1 cellular context compared by ENCODE assay signal in genomic region chr6:166313255-166314070, GRCh38.
TF ChIP-seq lines count a peak whose summit lies in the region.

No MANE protein-coding gene starts in this region.

TF ChIP-seq in K562, 482 proteins besides CTCF, POLR2A, EP300 and RAD21 (continued from another document and continues in another):
- no peak for TF ChIP-seq ZBTB11 (CRISPR knock-in tag; IDR thresholded peaks at IDR 0.05)
- no peak for TF ChIP-seq ARID1B (IDR thresholded peaks at IDR 0.05)
- TF ChIP-seq SMARCA4 (IDR thresholded peaks at IDR 0.05) = peak; percentile 55; the same call in 1 of the 2 replicates
- no peak for TF ChIP-seq ESRRA (IDR thresholded peaks at IDR 0.05; ENCODE audit: borderline replicate concordance, low read depth)
- no peak for TF ChIP-seq SUPT5H (IDR thresholded peaks at IDR 0.05)
- no peak for TF ChIP-seq TEAD4 (IDR thresholded peaks at IDR 0.05; ENCODE audit: low read length)
- no peak for TF ChIP-seq TEAD4 (CRISPR knock-in tag; IDR thresholded peaks at IDR 0.05; ENCODE audit: borderline replicate concordance)
- TF ChIP-seq EGR1 (conservative IDR thresholded peaks at IDR 0.05) = no peak
- no peak for TF ChIP-seq ATF1 (CRISPR knock-in tag; IDR thresholded peaks at IDR 0.05)
- 0 out of 2 replicates have a peak, but pooled peaks have one; percentile 17 for TF ChIP-seq ATF1 (tag; IDR thresholded peaks at IDR 0.05)
- TF ChIP-seq ZNF695 (CRISPR knock-in tag; IDR thresholded peaks at IDR 0.05) = no peak
- no peak for TF ChIP-seq ZNF445 (CRISPR knock-in tag; IDR thresholded peaks at IDR 0.05; ENCODE audit: low read depth)
- TF ChIP-seq ZNF280A (IDR thresholded peaks at IDR 0.05; ENCODE audit: low read depth, partially characterized antibody) = no peak
- TF ChIP-seq TRIM24 (IDR thresholded peaks at IDR 0.05) = 0 out of 4 replicates have a peak, but pooled peaks of 1 of the 2 experiments have one; percentile 3
- no peak for TF ChIP-seq SFPQ (IDR thresholded peaks at IDR 0.05; ENCODE audit: low read depth, low read length)
- TF ChIP-seq RHOXF2B (CRISPR knock-in tag; conservative IDR thresholded peaks at IDR 0.05) = no peak
- TF ChIP-seq ZKSCAN1 (IDR thresholded peaks at IDR 0.05; ENCODE audit: low read depth, low read length) = no peak
- no peak for TF ChIP-seq ZNF311 (CRISPR knock-in tag; IDR thresholded peaks at IDR 0.05)
- no peak for TF ChIP-seq PBX2 (CRISPR knock-in tag; IDR thresholded peaks at IDR 0.05; ENCODE audit: low read depth)
- no peak for TF ChIP-seq PBX2 (tag; conservative IDR thresholded peaks at IDR 0.05; ENCODE audit: low read depth)
- TF ChIP-seq MEIS2 (IDR thresholded peaks at IDR 0.05; ENCODE audit: partially characterized antibody) = no peak
- TF ChIP-seq ZNF324 (CRISPR knock-in tag; IDR thresholded peaks at IDR 0.05) = no peak
- no peak for TF ChIP-seq ZNF561 (CRISPR knock-in tag; conservative IDR thresholded peaks at IDR 0.05)
- no peak for TF ChIP-seq SRF (CRISPR knock-in tag; IDR thresholded peaks at IDR 0.05)
- no peak for TF ChIP-seq HSF4 (CRISPR knock-in tag; IDR thresholded peaks at IDR 0.05; ENCODE audit: borderline replicate concordance)
- TF ChIP-seq, protein P1, sequence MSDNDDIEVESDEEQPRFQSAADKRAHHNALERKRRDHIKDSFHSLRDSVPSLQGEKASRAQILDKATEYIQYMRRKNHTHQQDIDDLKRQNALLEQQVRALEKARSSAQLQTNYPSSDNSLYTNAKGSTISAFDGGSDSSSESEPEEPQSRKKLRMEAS (CRISPR knock-in tag; IDR thresholded peaks at IDR 0.05) = peak; percentile 87
- no peak for TF ChIP-seq ESRRB (CRISPR knock-in tag; IDR thresholded peaks at IDR 0.05; ENCODE audit: borderline replicate concordance)
- no peak for TF ChIP-seq FOSL1 (tag; conservative IDR thresholded peaks at IDR 0.05)
- no peak for TF ChIP-seq DACH1 (IDR thresholded peaks at IDR 0.05; ENCODE audit: partially characterized antibody)
- TF ChIP-seq NR3C1 (CRISPR knock-in tag; IDR thresholded peaks at IDR 0.05) = no peak
- TF ChIP-seq HINFP (tag; conservative IDR thresholded peaks at IDR 0.05; ENCODE audit: low read depth) = no peak
- TF ChIP-seq HDAC6 (IDR thresholded peaks at IDR 0.05; ENCODE audit: low read depth, low read length) = no peak
- 0 out of 2 replicates have a peak, but pooled peaks have one; percentile 27 for TF ChIP-seq MYNN (IDR thresholded peaks at IDR 0.05)
- TF ChIP-seq MYNN (CRISPR knock-in tag; IDR thresholded peaks at IDR 0.05) = no peak
- TF ChIP-seq ZNF76 (CRISPR knock-in tag; IDR thresholded peaks at IDR 0.05; ENCODE audit: borderline replicate concordance) = no peak
- no peak for TF ChIP-seq NCOA4 (IDR thresholded peaks at IDR 0.05; ENCODE audit: partially characterized antibody)
- no peak for TF ChIP-seq NCOA2 (IDR thresholded peaks at IDR 0.05; ENCODE audit: partially characterized antibody in 2 of 2)
- no peak for TF ChIP-seq ZNF785 (CRISPR knock-in tag; IDR thresholded peaks at IDR 0.05)
- TF ChIP-seq ZNF212 (CRISPR knock-in tag; IDR thresholded peaks at IDR 0.05) = no peak
- TF ChIP-seq NRF1 (conservative IDR thresholded peaks at IDR 0.05 in 1 of 2, IDR thresholded peaks at IDR 0.05 in 1 of 2) = no peak
- no peak for TF ChIP-seq SMARCE1 (IDR thresholded peaks at IDR 0.05)
- TF ChIP-seq ARHGAP35 (IDR thresholded peaks at IDR 0.05; ENCODE audit: partially characterized antibody) = no peak
- TF ChIP-seq ZFP30 (CRISPR knock-in tag; IDR thresholded peaks at IDR 0.05; ENCODE audit: borderline replicate concordance) = no peak
- TF ChIP-seq, protein P2, sequence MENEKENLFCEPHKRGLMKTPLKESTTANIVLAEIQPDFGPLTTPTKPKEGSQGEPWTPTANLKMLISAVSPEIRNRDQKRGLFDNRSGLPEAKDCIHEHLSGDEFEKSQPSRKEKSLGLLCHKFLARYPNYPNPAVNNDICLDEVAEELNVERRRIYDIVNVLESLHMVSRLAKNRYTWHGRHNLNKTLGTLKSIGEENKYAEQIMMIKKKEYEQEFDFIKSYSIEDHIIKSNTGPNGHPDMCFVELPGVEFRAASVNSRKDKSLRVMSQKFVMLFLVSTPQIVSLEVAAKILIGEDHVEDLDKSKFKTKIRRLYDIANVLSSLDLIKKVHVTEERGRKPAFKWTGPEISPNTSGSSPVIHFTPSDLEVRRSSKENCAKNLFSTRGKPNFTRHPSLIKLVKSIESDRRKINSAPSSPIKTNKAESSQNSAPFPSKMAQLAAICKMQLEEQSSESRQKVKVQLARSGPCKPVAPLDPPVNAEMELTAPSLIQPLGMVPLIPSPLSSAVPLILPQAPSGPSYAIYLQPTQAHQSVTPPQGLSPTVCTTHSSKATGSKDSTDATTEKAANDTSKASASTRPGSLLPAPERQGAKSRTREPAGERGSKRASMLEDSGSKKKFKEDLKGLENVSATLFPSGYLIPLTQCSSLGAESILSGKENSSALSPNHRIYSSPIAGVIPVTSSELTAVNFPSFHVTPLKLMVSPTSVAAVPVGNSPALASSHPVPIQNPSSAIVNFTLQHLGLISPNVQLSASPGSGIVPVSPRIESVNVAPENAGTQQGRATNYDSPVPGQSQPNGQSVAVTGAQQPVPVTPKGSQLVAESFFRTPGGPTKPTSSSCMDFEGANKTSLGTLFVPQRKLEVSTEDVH (IDR thresholded peaks at IDR 0.05; ENCODE audit: low read depth, partially characterized antibody) = no peak
- peak; percentile 38; the same call in 1 of the 2 replicates for TF ChIP-seq LCOR (CRISPR knock-in tag; IDR thresholded peaks at IDR 0.05)
- TF ChIP-seq ADNP (tag; IDR thresholded peaks at IDR 0.05) = no peak
- TF ChIP-seq ZMIZ1 (IDR thresholded peaks at IDR 0.05; ENCODE audit: low read depth in 2 of 2, low read length in 2 of 2) = no peak
- TF ChIP-seq ZNF764 (CRISPR knock-in tag; IDR thresholded peaks at IDR 0.05; ENCODE audit: low read depth) = no peak
- TF ChIP-seq TEAD1 (CRISPR knock-in tag; IDR thresholded peaks at IDR 0.05) = no peak
- no peak for TF ChIP-seq HLTF (IDR thresholded peaks at IDR 0.05)
- peak; percentile 82; the same call in 1 of the 2 replicates for TF ChIP-seq KLF13 (tag; IDR thresholded peaks at IDR 0.05; ENCODE audit: borderline replicate concordance, low read depth)
- TF ChIP-seq CBFA2T3 (IDR thresholded peaks at IDR 0.05) = no peak
- peak; percentile 23; the same call in 1 of the 2 replicates for TF ChIP-seq TFAP4 (CRISPR knock-in tag; IDR thresholded peaks at IDR 0.05; ENCODE audit: borderline replicate concordance)
